In the genomic region with DNA sequence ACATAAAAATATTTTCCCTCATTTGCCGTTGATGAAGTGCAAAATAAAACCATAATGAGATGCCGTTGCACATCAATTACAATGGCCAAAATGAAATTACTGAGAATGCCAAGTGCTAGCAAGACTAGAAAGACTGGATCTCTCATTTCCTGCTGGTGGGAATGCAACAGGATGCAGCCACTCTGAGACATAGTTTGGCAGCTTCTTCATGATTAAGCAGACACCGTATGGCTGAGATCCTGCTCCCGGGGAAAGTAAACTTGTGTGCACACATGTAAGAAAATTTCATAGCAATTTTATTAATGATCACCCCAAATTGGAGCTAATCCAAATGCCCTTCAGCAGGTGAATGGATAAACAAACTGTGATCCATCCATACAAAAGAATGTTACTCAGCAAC, we compare ENCODE assay signal across 30 cellular contexts.
DNase-seq lines count a peak whose midpoint lies in the region; ATAC-seq, FAIRE-seq and TF ChIP-seq lines count a peak whose summit lies in the region.
"Had no signal": no experiment of that assay in that cellular context is flagged by ENCODE, and none has a peak within 500 bp of the region (broad histone marks: within the 10 kb centered on the region; RNA-seq: fewer than 3 reads in every experiment).

No MANE protein-coding gene starts in this region.

- no peak overlapping the region for H2AFZ ChIP-seq in keratinocyte (ENCODE audit: control insufficient read depth, low read length)
- H2AFZ ChIP-seq: GM23248 had no signal

- TF ChIP-seq POLR2A in transverse colon (IDR thresholded peaks at IDR 0.05), result no peak

- H3K4me3 ChIP-seq in LNCaP clone FGC (ENCODE audit: low read depth, low read length) (no peak overlapping the region), keratinocyte (ENCODE audit: control insufficient read depth in 2 of 3, extremely low read depth in 1 of 3, insufficient read depth in 2 of 3, low read depth in 1 of 3, low read length in 3 of 3) (no peak overlapping the region), transverse colon (no peak overlapping the region)
- H3K4me3 ChIP-seq: A549; BLaER1 treated with 17β-estradiol and CSF1 and Interleukin-3, amounts not matched to agents 10 nM and 100 nM; GM23248; SJCRH30 had no signal

- intact Hi-C loops in transverse colon (cut with DNase I; ENCODE audit: low total_unique reads), result no loop called here

- H4K20me1 ChIP-seq in keratinocyte (ENCODE audit: control insufficient read depth, extremely low read depth, insufficient read depth, low read length), result no peaks in the 10 kb centered on the region
- H4K20me1 ChIP-seq: BLaER1 treated with 17β-estradiol and CSF1 and Interleukin-3, amounts not matched to agents 10 nM and 100 nM had no signal

- H3K27ac ChIP-seq in VCaP (peak overlapping the region; percentile 79), keratinocyte (ENCODE audit: control insufficient read depth, insufficient read depth, low read length) (no peak overlapping the region), transverse colon (no peak overlapping the region)
- H3K27ac ChIP-seq: A549; BLaER1 treated with 17β-estradiol and CSF1 and Interleukin-3, amounts not matched to agents 10 nM and 100 nM; GM23248; SJCRH30 had no signal

- H3K79me2 ChIP-seq in keratinocyte (ENCODE audit: control insufficient read depth, insufficient read depth, low read length), result no peaks in the 10 kb centered on the region

- H3K9ac ChIP-seq in keratinocyte (ENCODE audit: control insufficient read depth, extremely low read depth, insufficient read depth, low read length), result no peak overlapping the region
- H3K9ac ChIP-seq: BLaER1 treated with 17β-estradiol and CSF1 and Interleukin-3, amounts not matched to agents 10 nM and 100 nM; GM23248 had no signal

- no peak for TF ChIP-seq CTCF in LNCaP clone FGC (IDR thresholded peaks at IDR 0.05; ENCODE audit: control insufficient read depth, extremely low read depth, insufficient read depth)
- no peak for TF ChIP-seq CTCF in VCaP (conservative IDR thresholded peaks at IDR 0.05)
- TF ChIP-seq CTCF in keratinocyte (optimal IDR thresholded peaks at IDR 0.05 in 1 of 3, IDR thresholded peaks at IDR 0.05 in 1 of 3, conservative IDR thresholded peaks at IDR 0.05 in 1 of 3; ENCODE audit: extremely low read depth in 1 of 3, insufficient read depth in 2 of 3, low read length in 3 of 3), result no peak
- TF ChIP-seq CTCF in GM20000 (IDR thresholded peaks at IDR 0.05; ENCODE audit: extremely low read depth, missing control alignments), result no peak
- no peak for TF ChIP-seq CTCF in transverse colon (IDR thresholded peaks at IDR 0.05)

- DNase-seq in LNCaP clone FGC (ENCODE audit: low read depth), result peak; percentile 65
- DNase-seq in NCI-H446 treated with DMSO at 0.1 percent for 48 hours (lab: John Stamatoyannopoulos, UW), result peak; percentile 5
- peak; percentile 17 for DNase-seq in keratinocyte (ENCODE audit: low read depth, low spot score)
- DNase-seq in GM20000 (ENCODE audit: low spot score), result no peak
- no peak for DNase-seq in transverse colon
- no peak for DNase-seq in stimulated activated naive CD4-positive, alpha-beta T cell treated with Interleukin-2 at 50 U/mL for 16 hours (lab: John Stamatoyannopoulos, UW)
- DNase-seq: AML-193; Caco-2; CD4-positive, alpha-beta memory T cell; DND-41; GM23248; KBM-7; MM.1S; NCI-H1417; NCI-H1694; NCI-H2081 treated with DMSO at 0.1 percent for 48 hours; NCI-H2171; NCI-H226; NCI-H524; NCI-H82; NK-92 treated with Interleukin-12 subunit alpha and Interleukin-12 subunit beta, amount 100 ng/mL, for 24 hours; SJCRH30; T-helper 2 cell had no signal

- no peaks in the 10 kb centered on the region for H3K4me1 ChIP-seq in keratinocyte (ENCODE audit: control insufficient read depth, extremely low read depth, insufficient read depth, low read length)
- no peaks in the 10 kb centered on the region for H3K4me1 ChIP-seq in transverse colon
- H3K4me1 ChIP-seq: A549; BLaER1 treated with 17β-estradiol and CSF1 and Interleukin-3, amounts not matched to agents 10 nM and 100 nM; Caco-2; SJCRH30 had no signal

- in situ Hi-C loops in transverse colon (cut with MboI; ENCODE audit: low pct_ligation_motif_present in 1 of 4, low pct_unique_long_range_greater_than_20kb in 1 of 4, low sequenced_read_pairs in 3 of 4), result no loop called here

- no peak overlapping the region for H3K4me2 ChIP-seq in keratinocyte (ENCODE audit: control insufficient read depth, extremely low read depth, insufficient read depth, low read depth, low read length)
- H3K4me2 ChIP-seq: A549; BLaER1 treated with 17β-estradiol and CSF1 and Interleukin-3, amounts not matched to agents 10 nM and 100 nM had no signal

- no peak for TF ChIP-seq EP300 in transverse colon (IDR thresholded peaks at IDR 0.05; ENCODE audit: low read depth)

- H3K36me3 ChIP-seq in keratinocyte (ENCODE audit: control insufficient read depth in 2 of 2, extremely low read depth in 1 of 2, insufficient read depth in 2 of 2, low read length in 2 of 2), result no peaks in the 10 kb centered on the region
- no peaks in the 10 kb centered on the region for H3K36me3 ChIP-seq in transverse colon
- H3K36me3 ChIP-seq: BLaER1 treated with 17β-estradiol and CSF1 and Interleukin-3, amounts not matched to agents 10 nM and 100 nM; SJCRH30 had no signal

- FAIRE-seq in keratinocyte (lab: Jason Lieb, UNC), result peak; percentile 78
- FAIRE-seq: A549, GM19239 had no signal

- H3K9me1 ChIP-seq in keratinocyte (ENCODE audit: control insufficient read depth, extremely low read depth, insufficient read depth, low read length), result no peaks in the 10 kb centered on the region

- ATAC-seq in SK-N-SH treated with all-trans-retinoic acid at 6 μM for 48 hours, result no peak
- ATAC-seq: Panc1, Right ventricle myocardium inferior had no signal

- WGBS in transverse colon (ENCODE audit: low coverage in 1 of 2), 2 donors, result 46 to 49% methylated on average over 4 of the region's 4 CpGs

- H3K27me3 ChIP-seq in keratinocyte (ENCODE audit: control insufficient read depth, extremely low read depth, insufficient read depth, low read length) (no peaks in the 10 kb centered on the region), transverse colon (no peaks in the 10 kb centered on the region)
- H3K27me3 ChIP-seq: BLaER1 treated with 17β-estradiol and CSF1 and Interleukin-3, amounts not matched to agents 10 nM and 100 nM had no signal

- dilution Hi-C loops in keratinocyte (cut with MboI; ENCODE audit: extremely low pct_ligation_motif_present, low sequenced_read_pairs), result no loop called here

- H3K9me3 ChIP-seq in keratinocyte (ENCODE audit: control insufficient read depth, low read depth, low read length) (no peaks in the 10 kb centered on the region), transverse colon (no peaks in the 10 kb centered on the region)
- H3K9me3 ChIP-seq: A549, Caco-2, SJCRH30 had no signal

TF ChIP-seq in SK-N-SH treated with all-trans-retinoic acid at 6 μM for 48 hours, 23 proteins besides CTCF, POLR2A, EP300 and RAD21 (continues in another document):
- no peak for TF ChIP-seq GLIS3 (CRISPR knock-in tag; IDR thresholded peaks at IDR 0.05)
- no peak for TF ChIP-seq ISL1 (CRISPR knock-in tag; IDR thresholded peaks at IDR 0.05)
- TF ChIP-seq, protein P1, sequence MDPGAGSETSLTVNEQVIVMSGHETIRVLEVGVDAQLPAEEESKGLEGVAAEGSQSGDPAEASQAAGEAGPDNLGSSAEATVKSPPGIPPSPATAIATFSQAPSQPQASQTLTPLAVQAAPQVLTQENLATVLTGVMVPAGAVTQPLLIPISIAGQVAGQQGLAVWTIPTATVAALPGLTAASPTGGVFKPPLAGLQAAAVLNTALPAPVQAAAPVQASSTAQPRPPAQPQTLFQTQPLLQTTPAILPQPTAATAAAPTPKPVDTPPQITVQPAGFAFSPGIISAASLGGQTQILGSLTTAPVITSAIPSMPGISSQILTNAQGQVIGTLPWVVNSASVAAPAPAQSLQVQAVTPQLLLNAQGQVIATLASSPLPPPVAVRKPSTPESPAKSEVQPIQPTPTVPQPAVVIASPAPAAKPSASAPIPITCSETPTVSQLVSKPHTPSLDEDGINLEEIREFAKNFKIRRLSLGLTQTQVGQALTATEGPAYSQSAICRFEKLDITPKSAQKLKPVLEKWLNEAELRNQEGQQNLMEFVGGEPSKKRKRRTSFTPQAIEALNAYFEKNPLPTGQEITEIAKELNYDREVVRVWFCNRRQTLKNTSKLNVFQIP (CRISPR knock-in tag; IDR thresholded peaks at IDR 0.05; ENCODE audit: borderline replicate concordance, low read depth), result no peak
- TF ChIP-seq, protein P2, sequence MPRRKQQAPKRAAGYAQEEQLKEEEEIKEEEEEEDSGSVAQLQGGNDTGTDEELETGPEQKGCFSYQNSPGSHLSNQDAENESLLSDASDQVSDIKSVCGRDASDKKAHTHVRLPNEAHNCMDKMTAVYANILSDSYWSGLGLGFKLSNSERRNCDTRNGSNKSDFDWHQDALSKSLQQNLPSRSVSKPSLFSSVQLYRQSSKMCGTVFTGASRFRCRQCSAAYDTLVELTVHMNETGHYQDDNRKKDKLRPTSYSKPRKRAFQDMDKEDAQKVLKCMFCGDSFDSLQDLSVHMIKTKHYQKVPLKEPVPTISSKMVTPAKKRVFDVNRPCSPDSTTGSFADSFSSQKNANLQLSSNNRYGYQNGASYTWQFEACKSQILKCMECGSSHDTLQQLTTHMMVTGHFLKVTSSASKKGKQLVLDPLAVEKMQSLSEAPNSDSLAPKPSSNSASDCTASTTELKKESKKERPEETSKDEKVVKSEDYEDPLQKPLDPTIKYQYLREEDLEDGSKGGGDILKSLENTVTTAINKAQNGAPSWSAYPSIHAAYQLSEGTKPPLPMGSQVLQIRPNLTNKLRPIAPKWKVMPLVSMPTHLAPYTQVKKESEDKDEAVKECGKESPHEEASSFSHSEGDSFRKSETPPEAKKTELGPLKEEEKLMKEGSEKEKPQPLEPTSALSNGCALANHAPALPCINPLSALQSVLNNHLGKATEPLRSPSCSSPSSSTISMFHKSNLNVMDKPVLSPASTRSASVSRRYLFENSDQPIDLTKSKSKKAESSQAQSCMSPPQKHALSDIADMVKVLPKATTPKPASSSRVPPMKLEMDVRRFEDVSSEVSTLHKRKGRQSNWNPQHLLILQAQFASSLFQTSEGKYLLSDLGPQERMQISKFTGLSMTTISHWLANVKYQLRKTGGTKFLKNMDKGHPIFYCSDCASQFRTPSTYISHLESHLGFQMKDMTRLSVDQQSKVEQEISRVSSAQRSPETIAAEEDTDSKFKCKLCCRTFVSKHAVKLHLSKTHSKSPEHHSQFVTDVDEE (CRISPR knock-in tag; IDR thresholded peaks at IDR 0.05), result no peak
- TF ChIP-seq ESRRG (CRISPR knock-in tag; IDR thresholded peaks at IDR 0.05), result no peak
- TF ChIP-seq ARNTL (CRISPR knock-in tag; IDR thresholded peaks at IDR 0.05; ENCODE audit: borderline replicate concordance, low read depth), result no peak
- no peak for TF ChIP-seq PPARA (CRISPR knock-in tag; IDR thresholded peaks at IDR 0.05; ENCODE audit: borderline replicate concordance)
- TF ChIP-seq ZNF565 (CRISPR knock-in tag; conservative IDR thresholded peaks at IDR 0.05; ENCODE audit: low read depth), result no peak

Comparison
In these comparisons a context has a peak if more than half of its experiments do, and no peak if none do; other contexts are left out.
1. DNase-seq: peak in LNCaP clone FGC (single experiment), NCI-H446 treated with DMSO at 0.1 percent for 48 hours (single experiment) and keratinocyte (single experiment); none in GM20000 (single experiment), transverse colon (single experiment) and stimulated activated naive CD4-positive, alpha-beta T cell treated with Interleukin-2 at 50 U/mL for 16 hours (single experiment).